Comparison of ENCODE assay signal across 30 cellular contexts in the genomic region with DNA sequence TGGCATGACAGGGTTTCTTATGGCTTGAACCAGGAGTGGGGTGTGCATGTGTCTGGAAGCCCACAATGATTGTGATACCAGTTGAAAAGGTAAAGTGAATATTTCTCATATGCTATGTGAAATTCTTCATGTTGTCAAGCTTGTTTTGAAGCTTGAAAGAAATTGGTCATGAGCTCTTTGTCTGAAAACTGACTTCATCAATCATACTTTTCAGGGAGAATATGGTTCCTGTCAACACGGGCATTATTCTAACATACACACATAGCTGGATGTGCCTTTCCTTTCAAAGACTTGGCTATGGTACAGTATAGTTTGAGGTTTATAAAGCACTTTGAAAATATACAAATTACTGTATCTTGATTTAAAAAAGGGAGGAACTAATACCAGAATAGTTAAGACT.
"Had no signal": no experiment of that assay in that cellular context is flagged by ENCODE, and none has a peak within 500 bp of the region (broad histone marks: within the 10 kb centered on the region; RNA-seq: fewer than 3 reads in every experiment).

No MANE protein-coding gene starts in this region.

- H3K4me1 Mint-ChIP-seq: naive thymus-derived CD4-positive, alpha-beta T cell; natural killer cell; nephron; neural crest cell; stimulated activated effector memory CD8-positive, alpha-beta T cell treated with anti-CD3 and anti-CD28 coated beads, Interleukin-12 subunit alpha, Interleukin-12 subunit beta, amount 100 ng/mL, for 72 hours; stimulated activated naive B cell treated with anti-CD40 and anti-IgM and Interleukin-4, amounts not matched to agents 10 μg/mL and 1 μg/mL and 100 μg/mL, for 72 hours had no signal

- H3K9me3 Mint-ChIP-seq: nephron; stimulated activated naive B cell treated with anti-CD40 and anti-IgM and Interleukin-4, amounts not matched to agents 10 μg/mL and 1 μg/mL and 100 μg/mL, for 72 hours; stimulated activated naive CD8-positive, alpha-beta T cell treated with anti-CD3 and anti-CD28 coated beads, Interleukin-15, Interleukin-2, amounts not matched to agents 100 ng/mL and 50 ng/mL, for 24 hours; type B pancreatic cell had no signal

- H3K36me3 Mint-ChIP-seq: naive thymus-derived CD4-positive, alpha-beta T cell; natural killer cell; stimulated activated effector memory CD8-positive, alpha-beta T cell treated with anti-CD3 and anti-CD28 coated beads, Interleukin-12 subunit alpha, Interleukin-12 subunit beta, amount 100 ng/mL, for 72 hours; stimulated activated naive B cell treated with anti-CD40 and anti-IgM and Interleukin-4, amounts not matched to agents 10 μg/mL and 1 μg/mL and 100 μg/mL, for 72 hours; type B pancreatic cell had no signal

- H3K4me3 ChIP-seq: psoas muscle, right lobe of liver, sigmoid colon, suprapubic skin, testis, tibial artery, transverse colon, upper lobe of right lung, uterus had no signal

- H3K9ac ChIP-seq: parathyroid adenoma had no signal

- ATAC-seq: naive thymus-derived CD4-positive, alpha-beta T cell; natural killer cell; psoas muscle; right cardiac atrium; right lobe of liver; stimulated activated effector memory CD8-positive, alpha-beta T cell treated with anti-CD3 and anti-CD28 coated beads, Interleukin-12 subunit alpha, Interleukin-12 subunit beta, amount 100 ng/mL, for 72 hours; stimulated activated naive B cell treated with anti-CD40 and anti-IgM and Interleukin-4, amounts not matched to agents 10 μg/mL and 1 μg/mL and 100 μg/mL, for 72 hours; upper lobe of right lung had no signal

- H3K27ac ChIP-seq: neutrophil, parathyroid adenoma, psoas muscle, right lobe of liver, sigmoid colon, suprapubic skin, testis, tibial artery, transverse colon, upper lobe of right lung, uterus had no signal

- H3K27me3 ChIP-seq: neutrophil, right lobe of liver, sigmoid colon, suprapubic skin, testis, tibial artery, transverse colon, upper lobe of right lung, uterus had no signal

- H3K4me1 ChIP-seq: parathyroid adenoma, psoas muscle, right lobe of liver, suprapubic skin, testis, tibial artery, transverse colon, upper lobe of right lung, uterus had no signal

- H3K27ac Mint-ChIP-seq: naive thymus-derived CD4-positive, alpha-beta T cell; natural killer cell; nephron; progenitor cell of endocrine pancreas; stimulated activated effector memory CD8-positive, alpha-beta T cell treated with anti-CD3 and anti-CD28 coated beads, Interleukin-12 subunit alpha, Interleukin-12 subunit beta, amount 100 ng/mL, for 72 hours; stimulated activated naive B cell treated with anti-CD40 and anti-IgM and Interleukin-4, amounts not matched to agents 10 μg/mL and 1 μg/mL and 100 μg/mL, for 72 hours; stimulated activated naive CD8-positive, alpha-beta T cell treated with anti-CD3 and anti-CD28 coated beads, Interleukin-15, Interleukin-2, amounts not matched to agents 100 ng/mL and 50 ng/mL, for 24 hours; type B pancreatic cell had no signal

- DNase-seq: naive thymus-derived CD4-positive, alpha-beta T cell; natural killer cell; nucleus accumbens; posterior cingulate gyrus; psoas muscle; right cardiac atrium; right lobe of liver; sigmoid colon; small intestine; stimulated activated CD4-positive, alpha-beta T cell treated with anti-CD3 and anti-CD28 coated beads, Interleukin-15, amount 100 ng/mL, for 24 hours; stimulated activated CD4-positive, alpha-beta T cell treated with anti-CD3 and anti-CD28 coated beads, Interleukin-2, amount 100 ng/mL, for 24 hours; stimulated activated CD4-positive, alpha-beta T cell treated with anti-CD3 and anti-CD28 coated beads, Interleukin-2, amount 100 ng/mL, for 48 hours; stimulated activated CD4-positive, alpha-beta T cell treated with anti-CD3 and anti-CD28 coated beads, Interleukin-4, amount 100 ng/mL, for 24 hours; stimulated activated naive B cell treated with anti-CD40 and anti-IgM and Interleukin-4, amounts not matched to agents 10 μg/mL and 1 μg/mL and 100 μg/mL, for 72 hours; stimulated activated naive CD4-positive, alpha-beta T cell treated with Interleukin-2 at 50 U/mL for 16 hours; substantia nigra; testis; tibial artery; transverse colon; upper lobe of right lung; uterus had no signal

- H3K4me3 Mint-ChIP-seq: naive thymus-derived CD4-positive, alpha-beta T cell; natural killer cell; nephron; neural crest cell; stimulated activated effector memory CD8-positive, alpha-beta T cell treated with anti-CD3 and anti-CD28 coated beads, Interleukin-12 subunit alpha, Interleukin-12 subunit beta, amount 100 ng/mL, for 72 hours; stimulated activated naive B cell treated with anti-CD40 and anti-IgM and Interleukin-4, amounts not matched to agents 10 μg/mL and 1 μg/mL and 100 μg/mL, for 72 hours; stimulated activated naive CD8-positive, alpha-beta T cell treated with anti-CD3 and anti-CD28 coated beads, Interleukin-15, Interleukin-2, amounts not matched to agents 100 ng/mL and 50 ng/mL, for 24 hours; type B pancreatic cell had no signal

- H3K36me3 ChIP-seq: neutrophil, right lobe of liver, sigmoid colon, suprapubic skin, tibial artery, transverse colon, upper lobe of right lung, uterus had no signal

- H3K27me3 Mint-ChIP-seq: naive thymus-derived CD4-positive, alpha-beta T cell; progenitor cell of endocrine pancreas; stimulated activated naive B cell treated with anti-CD40 and anti-IgM and Interleukin-4, amounts not matched to agents 10 μg/mL and 1 μg/mL and 100 μg/mL, for 72 hours; stimulated activated naive CD8-positive, alpha-beta T cell treated with anti-CD3 and anti-CD28 coated beads, Interleukin-15, Interleukin-2, amounts not matched to agents 100 ng/mL and 50 ng/mL, for 24 hours; type B pancreatic cell had no signal

- H2AFZ ChIP-seq: parathyroid adenoma had no signal

- H3K9me3 ChIP-seq: neutrophil, psoas muscle, right lobe of liver, sigmoid colon, suprapubic skin, testis, tibial artery, transverse colon, upper lobe of right lung, uterus had no signal
